Comparison of ENCODE assay signal across 13 cellular contexts in genomic region chr2:188984680-188985079, GRCh38. TPM values are rescaled to one million over a fixed set of nuclear protein-coding genes. Genes with fewer than 3 reads are reported as not detected.
DNase-seq lines count a peak whose midpoint lies in the region; ATAC-seq and TF ChIP-seq lines count a peak whose summit lies in the region.
"Had no signal": no experiment of that assay in that cellular context is flagged by ENCODE, and none has a peak within 500 bp of the region (broad histone marks: within the 10 kb centered on the region; RNA-seq: fewer than 3 reads in every experiment).

No MANE protein-coding gene starts in this region.

- H3K4me1 ChIP-seq in adrenal gland (replicated peaks in 1 of 2) (peaks cover 0 to 2% of the 10 kb centered on the region in 2 donors), heart left ventricle (peaks cover 0 to 30% (median 1%) of the 10 kb centered on the region in 12 donors), skeletal muscle satellite cell (ENCODE audit: control insufficient read depth, insufficient read depth, low read length) (peaks cover 46% of the 10 kb centered on the region)
- H3K4me1 ChIP-seq: Caco-2 had no signal

- H3K9me3 ChIP-seq in adrenal gland (replicated peaks in 1 of 3) (no peaks in the 10 kb centered on the region), heart left ventricle (no peaks in the 10 kb centered on the region), skeletal muscle satellite cell (replicated peaks; ENCODE audit: low read length) (no peaks in the 10 kb centered on the region)
- H3K9me3 ChIP-seq: Caco-2 had no signal

- H3K27me3 ChIP-seq in adrenal gland = no peaks in the 10 kb centered on the region
- no peaks in the 10 kb centered on the region for H3K27me3 ChIP-seq in heart left ventricle
- no peaks in the 10 kb centered on the region for H3K27me3 ChIP-seq in skeletal muscle satellite cell (ENCODE audit: control insufficient read depth, insufficient read depth, low read length)

- peak overlapping the region; percentile 79 for H3K9ac ChIP-seq in skeletal muscle satellite cell (ENCODE audit: low read depth, low read length)

- intact Hi-C loops in adrenal gland (cut with DNase I) (no loop called here), heart left ventricle (cut with DNase I) (loop anchor here in 4 of 10 donors (5.0 to 10.0 kb wide), 3 partner anchors 430 to 460 kb away; no protein-coding TSS in a partner anchor)

- H3K4me3 ChIP-seq in adrenal gland (no peak overlapping the region), heart left ventricle (peak overlapping the region in 2 of 12 donors; percentile 62 to 70), skeletal muscle satellite cell (ENCODE audit: low read length) (no peak overlapping the region)

- no peaks in the 10 kb centered on the region for H3K36me3 ChIP-seq in adrenal gland (replicated peaks in 1 of 2)
- peaks cover 0 to 53% (median 19%) of the 10 kb centered on the region in 9 donors for H3K36me3 ChIP-seq in heart left ventricle
- peaks cover 48% of the 10 kb centered on the region for H3K36me3 ChIP-seq in skeletal muscle satellite cell (ENCODE audit: insufficient read depth, low read length)

- ATAC-seq in heart left ventricle = peak in 3 of 4 donors; percentile 58 to 89 (median 72)
- ATAC-seq in GM18505 (IDR thresholded peaks at IDR 0.05; ENCODE audit: unreplicated experiment) = no peak
- ATAC-seq: activated naive CD8-positive, alpha-beta T cell treated with anti-CD3 and anti-CD28 coated beads, Interleukin-2, amount 50 U/mL, for 24 hours had no signal

- CTCF ChIA-PET in GM10248 (lab: Yijun Ruan, JAX) = interaction anchor here (1.2 to 2.6 kb wide), 6 partner anchors 9 to 1404 kb away, joined by 3 to 11 read pairs (median 4); no protein-coding TSS in a partner anchor

- POLR2A ChIA-PET in GM10248 (lab: Yijun Ruan, JAX) = no interaction called here

- DNase-seq in EL = peak; percentile 94
- no peak for DNase-seq in adrenal gland
- DNase-seq in heart left ventricle = peak in 1 of 5 donors; percentile 29
- no peak for DNase-seq in GM10248 (ENCODE audit: extremely low spot score)
- no peak for DNase-seq in dermis blood vessel endothelial cell
- DNase-seq in caudate nucleus (lab: John Stamatoyannopoulos, UW) = no peak
- DNase-seq: activated CD4-positive, alpha-beta T cell treated with anti-CD3 and anti-CD28 coated beads, Interleukin-2, amount 50 U/mL, for 48 hours; activated naive CD8-positive, alpha-beta T cell treated with anti-CD3 and anti-CD28 coated beads, Interleukin-2, amount 50 U/mL, for 24 hours; Caco-2; stimulated activated CD4-positive, alpha-beta T cell treated with anti-CD3 and anti-CD28 coated beads, Interleukin-15, amount 100 ng/mL, for 24 hours; stimulated activated naive CD4-positive, alpha-beta T cell had no signal

- TF ChIP-seq POLR2A in adrenal gland (IDR thresholded peaks at IDR 0.05) = no peak
- TF ChIP-seq POLR2A in heart left ventricle (IDR thresholded peaks at IDR 0.05) = no peak
- TF ChIP-seq POLR2A in GM18505 (IDR thresholded peaks at IDR 0.05; ENCODE audit: borderline replicate concordance, extremely low read depth, insufficient read depth, insufficient read length) = no peak

- 56 to 71% (median 69%) methylated on average over 5 of the region's 5 CpGs for WGBS in adrenal gland, 4 donors
- 37 to 49% (median 48%) methylated on average over 5 of the region's 5 CpGs for WGBS in heart left ventricle, 4 donors

- peak overlapping the region; percentile 56 for H3K4me2 ChIP-seq in skeletal muscle satellite cell (ENCODE audit: low read length)

- peak overlapping the region in 3 of 5 donors; percentile 12 to 49 (median 12) for H3K27ac ChIP-seq in adrenal gland
- H3K27ac ChIP-seq in heart left ventricle = peak overlapping the region in 9 of 12 donors; percentile 28 to 80 (median 50)
- H3K27ac ChIP-seq in caudate nucleus (ENCODE audit: low read depth, low read length) = no peak overlapping the region

- TF ChIP-seq CTCF in adrenal gland (IDR thresholded peaks at IDR 0.05) = no peak
- TF ChIP-seq CTCF in heart left ventricle (IDR thresholded peaks at IDR 0.05) = no peak
- TF ChIP-seq CTCF in GM10248 (IDR thresholded peaks at IDR 0.05; ENCODE audit: control extremely low read depth, extremely low read depth, low read depth, missing control alignments) = no peak

RNA-seq across cellular contexts. Expression of gene COL3A1, which starts 10.5 kb away (rescaled TPM):
- total RNA-seq in adrenal gland (100 to 1,000 TPM; 103 to 450 (median 185) TPM), heart left ventricle (1,000 to 10,000 TPM in 1 of 9 donors, 100 to 1,000 TPM in 3, 10 to 100 TPM in 5; 34.5 to 1,075 (median 97.4) TPM), dermis blood vessel endothelial cell (4.2 and 10.9 TPM in 2 replicates)
- polyA plus RNA-seq in adrenal gland (10 to 100 TPM; 48.4 to 88.0 (median 54.9) TPM), heart left ventricle (100 to 1,000 TPM in 1 of 2 donors, 10 to 100 TPM in 1; 17.6 to 241 TPM)
- total RNA-seq in skeletal muscle satellite cell (2012; rRNA removed) = 609 and 867 TPM in 2 replicates
